In genomic region chrX:15493118-15494082, GRCh38 we compare ENCODE assay signal across 8 cellular contexts. TPM values are rescaled to one million over a fixed set of nuclear protein-coding genes. Genes with fewer than 3 reads are reported as not detected.
DNase-seq lines count a peak whose midpoint lies in the region; ATAC-seq lines count a peak whose summit lies in the region.

TSS of gene PIR (minus strand) at chrX:15493333. CDS start at chrX:15491257, 2,076 bp downstream.

- no peaks in the 10 kb centered on the region for H3K9me3 Mint-ChIP-seq in activated CD4-positive, alpha-beta memory T cell treated with anti-CD3 and anti-CD28 coated beads for 36 hours
- no peaks in the 10 kb centered on the region for H3K9me3 Mint-ChIP-seq in effector memory CD8-positive, alpha-beta T cell

- CTCF ChIA-PET in activated CD4-positive, alpha-beta memory T cell treated with anti-CD3 and anti-CD28 coated beads for 36 hours (lab: Charles Lee): interaction anchor here (0.6 to 1.7 kb wide), 5 partner anchors 22 to 1179 kb away, joined by 3 to 5 read pairs (median 3); no protein-coding TSS in a partner anchor

- H3K4me3 Mint-ChIP-seq in activated CD4-positive, alpha-beta memory T cell treated with anti-CD3 and anti-CD28 coated beads for 36 hours: peak within 1 kb of the TSS; percentile 79
- H3K4me3 Mint-ChIP-seq in effector memory CD8-positive, alpha-beta T cell: peak within 1 kb of the TSS; percentile 69 to 76

- ATAC-seq in GM19351 (IDR thresholded peaks at IDR 0.05; ENCODE audit: unreplicated experiment) (peak; percentile 93), HG03460 (IDR thresholded peaks at IDR 0.05; ENCODE audit: unreplicated experiment) (peak; percentile 97)
- peak; percentile 86 for ATAC-seq in effector memory CD8-positive, alpha-beta T cell (replicated peaks)

- H3K36me3 Mint-ChIP-seq in activated CD4-positive, alpha-beta memory T cell treated with anti-CD3 and anti-CD28 coated beads for 36 hours: no peaks in the 10 kb centered on the region
- no peaks in the 10 kb centered on the region for H3K36me3 Mint-ChIP-seq in effector memory CD8-positive, alpha-beta T cell (ENCODE audit: insufficient read depth)

- DNase-seq in CD1c-positive myeloid dendritic cell (ENCODE audit: extremely low spot score) (peak; percentile 79), NCI-H69 (lab: John Stamatoyannopoulos, UW) (peak; percentile 95), lung microvascular endothelial cell (ENCODE audit: low read depth in 2 of 2) (peak; percentile 89)
- DNase-seq in activated CD4-positive, alpha-beta memory T cell treated with anti-CD3 and anti-CD28 coated beads for 36 hours: peak; percentile 80
- DNase-seq in effector memory CD8-positive, alpha-beta T cell: peak in 2 of 3 experiments; percentile 2 to 7
- DNase-seq in stimulated activated CD8-positive, alpha-beta memory T cell treated with anti-CD3 and anti-CD28 coated beads, Interleukin-12 subunit alpha, Interleukin-12 subunit beta, amount 100 ng/mL, for 24 hours (ENCODE audit: extremely low read depth): peak; percentile 30

- H3K4me1 Mint-ChIP-seq in activated CD4-positive, alpha-beta memory T cell treated with anti-CD3 and anti-CD28 coated beads for 36 hours (ENCODE audit: low read depth): peaks cover 4% of the 10 kb centered on the region
- H3K4me1 Mint-ChIP-seq in effector memory CD8-positive, alpha-beta T cell (ENCODE audit: low read depth in 2 of 2): peaks cover 3 to 10% of the 10 kb centered on the region in 2 donors

- H3K27me3 Mint-ChIP-seq in activated CD4-positive, alpha-beta memory T cell treated with anti-CD3 and anti-CD28 coated beads for 36 hours: no peaks in the 10 kb centered on the region
- H3K27me3 Mint-ChIP-seq in effector memory CD8-positive, alpha-beta T cell: peaks cover 10 to 15% of the 10 kb centered on the region in 2 donors

- H3K27ac Mint-ChIP-seq in activated CD4-positive, alpha-beta memory T cell treated with anti-CD3 and anti-CD28 coated beads for 36 hours: peak within 1 kb of the TSS; percentile 31
- H3K27ac Mint-ChIP-seq in effector memory CD8-positive, alpha-beta T cell: no peak within 1 kb of the TSS

- intact Hi-C loops in activated CD4-positive, alpha-beta memory T cell treated with anti-CD3 and anti-CD28 coated beads for 36 hours (cut with micrococcal nuclease): loop anchor here (1.0 to 10.0 kb wide), 4 partner anchors 22 to 291 kb away; no protein-coding TSS in a partner anchor

- POLR2A ChIA-PET in activated CD4-positive, alpha-beta memory T cell treated with anti-CD3 and anti-CD28 coated beads for 36 hours (lab: Charles Lee): no interaction called here

RNA-seq across cellular contexts. Expression of gene PIR, which starts in this region (rescaled TPM):
- 1 to 10 TPM; 2.4 to 3.1 TPM for total RNA-seq in activated CD4-positive, alpha-beta memory T cell treated with anti-CD3 and anti-CD28 coated beads for 36 hours
- total RNA-seq in lung microvascular endothelial cell: 86.1 and 93.8 TPM in 2 replicates

Comparison
In these comparisons a context has a peak if more than half of its experiments do, and no peak if none do; other contexts are left out.
1. Peak in every context shown above with its lines: DNase-seq and ATAC-seq.
2. RNA of gene PIR (total RNA-seq): 86.1 to 93.8 TPM in lung microvascular endothelial cell; 2.4 to 3.1 TPM in activated CD4-positive, alpha-beta memory T cell treated with anti-CD3 and anti-CD28 coated beads for 36 hours; every median in the first group is over 10 times any median in the second.
3. DNase-seq: peak in every context shown above with its lines; median percentile 95 in NCI-H69; 89 in lung microvascular endothelial cell; 80 in activated CD4-positive, alpha-beta memory T cell treated with anti-CD3 and anti-CD28 coated beads for 36 hours; 79 in CD1c-positive myeloid dendritic cell; 30 in stimulated activated CD8-positive, alpha-beta memory T cell treated with anti-CD3 and anti-CD28 coated beads, Interleukin-12 subunit alpha, Interleukin-12 subunit beta, amount 100 ng/mL, for 24 hours; 4 in effector memory CD8-positive, alpha-beta T cell.